ENCODE assay signal across 8 cellular contexts in genomic region chr1:58739851-58740466, GRCh38. TPM values are rescaled to one million over a fixed set of nuclear protein-coding genes. Genes with fewer than 3 reads are reported as not detected.
DNase-seq lines count a peak whose midpoint lies in the region; ATAC-seq, FAIRE-seq and TF ChIP-seq lines count a peak whose summit lies in the region.

No MANE protein-coding gene starts in this region.

- no peak for ATAC-seq in GM18868 (IDR thresholded peaks at IDR 0.05; ENCODE audit: unreplicated experiment)

- DNase-seq in DMS79 treated with DMSO at 0.1 percent for 48 hours (lab: John Stamatoyannopoulos, UW) (peak; percentile 48), KBM-7 (peak; percentile 69), NOMO-1 (lab: John Stamatoyannopoulos, UW; ENCODE audit: unreplicated experiment in 2 of 2) (peak; percentile 40 to 62), bronchial epithelial cell (ENCODE audit: low read depth) (peak; percentile 60), kidney tubule cell (ENCODE audit: low spot score) (peak; percentile 67), uterus (no peak)
- no peak for DNase-seq in activated naive CD4-positive, alpha-beta T cell (lab: John Stamatoyannopoulos, UW)

- peak; percentile 47 for TF ChIP-seq CTCF in bronchial epithelial cell (IDR thresholded peaks at IDR 0.05; ENCODE audit: insufficient read depth, low read length, severe bottlenecking)
- peak; percentile 77 to 91 (median 83) for TF ChIP-seq CTCF in uterus (IDR thresholded peaks at IDR 0.05)

- no peak for TF ChIP-seq POLR2A in uterus (IDR thresholded peaks at IDR 0.05)

- H3K36me3 ChIP-seq in bronchial epithelial cell (ENCODE audit: control insufficient read depth, insufficient read depth, low read length) (no peaks in the 10 kb centered on the region), uterus (no peaks in the 10 kb centered on the region)

- H3K27me3 ChIP-seq in bronchial epithelial cell (ENCODE audit: control insufficient read depth, insufficient read depth, low read length) (no peaks in the 10 kb centered on the region), uterus (no peaks in the 10 kb centered on the region)

- FAIRE-seq in bronchial epithelial cell (lab: Jason Lieb, UNC) = no peak

- intact Hi-C loops in uterus (cut with DNase I; ENCODE audit: low total_unique reads) = loop anchor here (5.0 kb wide), 2 partner anchors 957 to 1022 kb away; no protein-coding TSS in a partner anchor

- no peaks in the 10 kb centered on the region for H3K9me3 ChIP-seq in uterus

- H3K4me3 ChIP-seq in bronchial epithelial cell (ENCODE audit: low read depth, low read length) (no peak overlapping the region), uterus (no peak overlapping the region)

- H3K4me1 ChIP-seq in uterus = peaks cover 0 to 4% of the 10 kb centered on the region in 2 donors

- in situ Hi-C loops in KBM-7 (cut with MboI; ENCODE audit: low pct_unique_long_range_greater_than_20kb, low sequenced_read_pairs) = loop anchor here (25.0 kb wide), 1 partner anchor 972 kb away; no protein-coding TSS in a partner anchor

- no peak overlapping the region for H3K27ac ChIP-seq in uterus

RNA-seq across cellular contexts. Expression of gene MYSM1, which starts 40.1 kb away (rescaled TPM):
- total RNA-seq in bronchial epithelial cell = 9.2 and 13.8 TPM in 2 replicates
- 10 to 100 TPM; 14.4 to 61.3 (median 46.5) TPM for total RNA-seq in uterus

RNA-seq across cellular contexts. Expression of gene JUN, which starts 43.9 kb away (rescaled TPM):
- total RNA-seq in bronchial epithelial cell = 66.2 and 90.0 TPM in 2 replicates
- 100 to 1,000 TPM; 154 to 246 (median 239) TPM for total RNA-seq in uterus

Comparison
In these comparisons a context has a peak if more than half of its experiments do, and no peak if none do; other contexts are left out.
1. DNase-seq: peak in DMS79 treated with DMSO at 0.1 percent for 48 hours (single experiment), KBM-7 (single experiment), NOMO-1 (2 of 2), bronchial epithelial cell (single experiment) and kidney tubule cell (single experiment); none in uterus (0 of 2) and activated naive CD4-positive, alpha-beta T cell (0 of 4).